ENCODE assay signal across 1 cellular context in genomic region chr5:82277987-82278710, GRCh38.
TF ChIP-seq lines count a peak whose summit lies in the region.

Gene RPS23 (minus strand): TSS chr5:82278354. CDS start chr5:82278323, 31 bp downstream.

TF ChIP-seq in HepG2, 621 proteins besides CTCF, POLR2A, EP300 and RAD21 (continued from another document and continues in another):
- TF ChIP-seq PRDM15 (CRISPR knock-in tag; IDR thresholded peaks at IDR 0.05) (peak; percentile 66; the same call in 1 of the 2 replicates), HOXD1 (CRISPR knock-in tag; IDR thresholded peaks at IDR 0.05) (peak; percentile 70; the same call in 1 of the 2 replicates), SP140L (CRISPR knock-in tag; IDR thresholded peaks at IDR 0.05; ENCODE audit: borderline replicate concordance) (no peak), ZNF597 (CRISPR knock-in tag; IDR thresholded peaks at IDR 0.05) (no peak; the same call in 1 of the 2 replicates), ZNF34 (CRISPR knock-in tag; IDR thresholded peaks at IDR 0.05; ENCODE audit: borderline replicate concordance) (no peak), ELF1 (CRISPR knock-in tag; IDR thresholded peaks at IDR 0.05) (peak; percentile 58), HNF1B (CRISPR knock-in tag; IDR thresholded peaks at IDR 0.05) (peak; percentile 72; the same call in 1 of the 2 replicates), SKI (IDR thresholded peaks at IDR 0.05; ENCODE audit: partially characterized antibody) (no peak), HIC2 (CRISPR knock-in tag; IDR thresholded peaks at IDR 0.05; ENCODE audit: low read depth) (no peak; the same call in 1 of the 2 replicates), ATF5 (CRISPR knock-in tag; IDR thresholded peaks at IDR 0.05; ENCODE audit: low read depth) (no peak), USF2 (IDR thresholded peaks at IDR 0.05; ENCODE audit: low read depth, low read length) (no peak), USF2 (CRISPR knock-in tag; IDR thresholded peaks at IDR 0.05; ENCODE audit: borderline replicate concordance) (no peak), REPIN1 (CRISPR knock-in tag; IDR thresholded peaks at IDR 0.05; ENCODE audit: borderline replicate concordance, low read depth) (no peak; the same call in 1 of the 2 replicates), KDM5A (IDR thresholded peaks at IDR 0.05; ENCODE audit: borderline replicate concordance, low read length) (peak; percentile 90; the same call in 1 of the 2 replicates), SKIL (CRISPR knock-in tag; IDR thresholded peaks at IDR 0.05; ENCODE audit: borderline replicate concordance) (no peak), ATF6 (CRISPR knock-in tag; conservative IDR thresholded peaks at IDR 0.05) (no peak), ARNT2 (CRISPR knock-in tag; IDR thresholded peaks at IDR 0.05; ENCODE audit: low read depth) (no peak), GPBP1L1 (CRISPR knock-in tag; IDR thresholded peaks at IDR 0.05) (no peak), KAT2B (IDR thresholded peaks at IDR 0.05; ENCODE audit: borderline replicate concordance, low read depth, low read length) (no peak), E2F5 (CRISPR knock-in tag; conservative IDR thresholded peaks at IDR 0.05) (no peak), ZNF362 (CRISPR knock-in tag; IDR thresholded peaks at IDR 0.05; ENCODE audit: borderline replicate concordance) (no peak), CSRNP2 (CRISPR knock-in tag; conservative IDR thresholded peaks at IDR 0.05; ENCODE audit: low read depth) (no peak), MYC (CRISPR knock-in tag; IDR thresholded peaks at IDR 0.05; ENCODE audit: borderline replicate concordance) (peak; percentile 99), ZNF331 (CRISPR knock-in tag; IDR thresholded peaks at IDR 0.05) (no peak), ZNF619 (CRISPR knock-in tag; IDR thresholded peaks at IDR 0.05) (no peak), JUN (CRISPR knock-in tag; IDR thresholded peaks at IDR 0.05) (no peak), SP2 (CRISPR knock-in tag; IDR thresholded peaks at IDR 0.05) (no peak), HNRNPL (IDR thresholded peaks at IDR 0.05; ENCODE audit: low read depth, low read length) (0 out of 2 replicates have a peak, but pooled peaks have one; percentile 61), PHB2 (IDR thresholded peaks at IDR 0.05; ENCODE audit: partially characterized antibody) (no peak), ZNF639 (CRISPR knock-in tag; conservative IDR thresholded peaks at IDR 0.05) (no peak; the same call in 1 of the 2 replicates), ATRX (CRISPR knock-in tag; IDR thresholded peaks at IDR 0.05; ENCODE audit: borderline replicate concordance) (no peak), KAT7 (CRISPR knock-in tag; IDR thresholded peaks at IDR 0.05; ENCODE audit: borderline replicate concordance) (no peak)
